1 cellular context compared by ENCODE assay signal in genomic region chr18:44723973-44724778, GRCh38.
TF ChIP-seq lines count a peak whose summit lies in the region.

No MANE protein-coding gene starts in this region.

TF ChIP-seq in K562, 482 proteins besides CTCF, POLR2A, EP300 and RAD21 (continued from another document):
- TF ChIP-seq FOXP4 (CRISPR knock-in tag; IDR thresholded peaks at IDR 0.05; ENCODE audit: borderline replicate concordance) (no peak), RBM14 (IDR thresholded peaks at IDR 0.05; ENCODE audit: borderline replicate concordance, insufficient read depth, low read depth, low read length) (no peak), OTX1 (CRISPR knock-in tag; IDR thresholded peaks at IDR 0.05) (no peak), STAT5A (IDR thresholded peaks at IDR 0.05; ENCODE audit: borderline replicate concordance, low read length) (no peak), AFF1 (IDR thresholded peaks at IDR 0.05; ENCODE audit: low read depth in 1 of 2, partially characterized antibody in 2 of 2) (no peak), ZBTB34 (CRISPR knock-in tag; IDR thresholded peaks at IDR 0.05) (no peak), CTBP1 (IDR thresholded peaks at IDR 0.05; ENCODE audit: borderline replicate concordance) (peak; percentile 75; the same call in 1 of the 2 replicates), POLR2AphosphoS5 (IDR thresholded peaks at IDR 0.05; ENCODE audit: control insufficient read depth, insufficient read depth, low read depth, low read length) (no peak), ZFP36 (IDR thresholded peaks at IDR 0.05; ENCODE audit: low read depth, low read length, partially characterized antibody) (no peak), MAFF (IDR thresholded peaks at IDR 0.05; ENCODE audit: low read length) (no peak), ZNF398 (CRISPR knock-in tag; IDR thresholded peaks at IDR 0.05) (no peak), IFI16 (CRISPR knock-in tag; IDR thresholded peaks at IDR 0.05) (no peak), GTF2A2 (tag; IDR thresholded peaks at IDR 0.05) (no peak), PATZ1 (CRISPR knock-in tag; IDR thresholded peaks at IDR 0.05; ENCODE audit: borderline replicate concordance) (no peak), TFE3 (CRISPR knock-in tag; IDR thresholded peaks at IDR 0.05) (no peak), ZNF263 (CRISPR knock-in tag; IDR thresholded peaks at IDR 0.05; ENCODE audit: borderline replicate concordance) (no peak), ARID1B (IDR thresholded peaks at IDR 0.05) (peak; percentile 74), ZNF174 (CRISPR knock-in tag; IDR thresholded peaks at IDR 0.05) (no peak), E2F6 (IDR thresholded peaks at IDR 0.05; ENCODE audit: borderline replicate concordance in 1 of 2, extremely low read depth in 1 of 2, insufficient read depth in 1 of 2, insufficient read length in 1 of 2, low read depth in 1 of 2, low read length in 1 of 2, poor library complexity in 1 of 2, severe bottlenecking in 1 of 2) (no peak), ZNF561 (CRISPR knock-in tag; conservative IDR thresholded peaks at IDR 0.05) (no peak), ZNF143 (CRISPR knock-in tag; IDR thresholded peaks at IDR 0.05) (no peak), U2AF1 (optimal IDR thresholded peaks at IDR 0.05; ENCODE audit: low read depth, low read length) (no peak), CSDE1 (IDR thresholded peaks at IDR 0.05) (no peak), CLOCK (CRISPR knock-in tag; IDR thresholded peaks at IDR 0.05; ENCODE audit: borderline replicate concordance) (no peak), RBM25 (IDR thresholded peaks at IDR 0.05; ENCODE audit: low read depth, low read length, severe bottlenecking) (no peak), E2F8 (IDR thresholded peaks at IDR 0.05; ENCODE audit: low read depth, partially characterized antibody) (no peak), ZEB2 (IDR thresholded peaks at IDR 0.05) (no peak), FOXA3 (CRISPR knock-in tag; conservative IDR thresholded peaks at IDR 0.05 in 1 of 2, IDR thresholded peaks at IDR 0.05 in 1 of 2) (no peak), POLR2AphosphoS2 (IDR thresholded peaks at IDR 0.05; ENCODE audit: low read length) (no peak), GTF2B (IDR thresholded peaks at IDR 0.05; ENCODE audit: extremely low read depth, insufficient read length) (no peak), HDAC1 (IDR thresholded peaks at IDR 0.05) (peak in 1 of 2 experiments; percentile 84; a peak in 2 of 4 replicates), ZNF311 (CRISPR knock-in tag; IDR thresholded peaks at IDR 0.05) (no peak)
